ENCODE assay signal across 21 cellular contexts in the genomic region with DNA sequence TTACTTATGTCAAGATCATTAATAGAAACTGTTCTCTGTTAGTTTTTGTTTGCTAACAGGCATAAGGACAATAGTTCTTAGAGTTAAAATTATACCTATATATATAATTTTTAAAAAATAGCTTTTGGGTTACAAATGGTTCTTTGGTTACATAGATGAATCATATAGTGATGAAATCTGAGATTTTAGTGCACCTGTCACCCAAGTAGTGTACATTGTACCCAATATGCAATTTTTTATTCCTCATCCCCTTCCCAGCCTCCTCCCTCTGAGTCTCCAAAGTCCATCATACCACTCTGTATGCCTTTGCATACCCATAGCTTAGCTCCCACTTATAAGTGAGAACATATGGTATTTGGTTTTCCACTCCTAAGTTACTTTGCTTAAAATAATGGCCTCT.
"Had no signal": no experiment of that assay in that cellular context is flagged by ENCODE, and none has a peak within 500 bp of the region (broad histone marks: within the 10 kb centered on the region; RNA-seq: fewer than 3 reads in every experiment).

No MANE protein-coding gene starts in this region.

- H3K27ac ChIP-seq: cardiac muscle cell had no signal

- H3K27me3 ChIP-seq: cardiac muscle cell had no signal

- ATAC-seq: activated T-helper 17 cell treated with anti-CD3 and anti-CD28 coated beads, Interleukin-2, amount 50 U/mL, for 72 hours; T-helper 17 cell had no signal

- DNase-seq: activated B cell treated with CpG ODN at 0.5 μM for 24 hours; activated CD4-positive, alpha-beta memory T cell treated with anti-CD3 and anti-CD28 coated beads for 36 hours; activated CD4-positive, alpha-beta T cell treated with anti-CD3 and anti-CD28 coated beads for 1 hour; activated CD4-positive, alpha-beta T cell treated with anti-CD3 and anti-CD28 coated beads, Interleukin-2, amount 10 ng/mL, durations not matched to agents 7 days and 5 days; activated gamma-delta T cell; activated naive CD4-positive, alpha-beta T cell treated with anti-CD3 and anti-CD28 coated beads for 36 hours; activated T-cell treated with anti-CD3 and anti-CD28 coated beads for 4 hours; activated T-cell treated with anti-CD3 and anti-CD28 coated beads, Interleukin-2, amount 50 U/mL, for 48 hours; amygdala; MM.1S; NCI-H1105 treated with DMSO at 0.1 percent for 48 hours; NCI-H1436 treated with DMSO at 0.1 percent for 48 hours; NCI-H187; NCI-H2227 treated with DMSO at 0.1 percent for 48 hours; NCI-H526; NCI-H82; SIG-M5; T-helper 17 cell; T-helper 9 cell had no signal

- H3K4me3 ChIP-seq: cardiac muscle cell had no signal
